Comparison of ENCODE assay signal across 22 cellular contexts in genomic region chrX:46328133-46328532, GRCh38.
DNase-seq lines count a peak whose midpoint lies in the region; ATAC-seq and TF ChIP-seq lines count a peak whose summit lies in the region.
"Had no signal": no experiment of that assay in that cellular context is flagged by ENCODE, and none has a peak within 500 bp of the region (broad histone marks: within the 10 kb centered on the region; RNA-seq: fewer than 3 reads in every experiment).

No MANE protein-coding gene starts in this region.

- 54 to 100% methylated on average over 1 of the region's 1 CpG for WGBS in esophagus squamous epithelium, 2 donors

- no peaks in the 10 kb centered on the region for H3K79me2 ChIP-seq in neural progenitor cell (ENCODE audit: low read depth)

- H3K27ac ChIP-seq in RWPE2 (ENCODE audit: poor library complexity, severe bottlenecking) (peak overlapping the region; percentile 98), esophagus squamous epithelium (peak overlapping the region in 3 of 4 donors; percentile 58 to 81 (median 80)), neural progenitor cell (peak overlapping the region; percentile 75)
- H3K27ac ChIP-seq: uterus had no signal

- peaks cover 20% of the 10 kb centered on the region for H3K36me3 Mint-ChIP-seq in Calu3 (ENCODE audit: insufficient read depth, unreplicated experiment)
- H3K36me3 Mint-ChIP-seq in neural progenitor cell: peaks cover 3% of the 10 kb centered on the region
- H3K36me3 Mint-ChIP-seq: CD8-positive, alpha-beta T cell had no signal

- H3K27me3 Mint-ChIP-seq in Calu3 (ENCODE audit: unreplicated experiment): no peaks in the 10 kb centered on the region
- no peaks in the 10 kb centered on the region for H3K27me3 Mint-ChIP-seq in neural progenitor cell (ENCODE audit: insufficient read depth, low read depth)
- H3K27me3 Mint-ChIP-seq: activated naive CD8-positive, alpha-beta T cell treated with anti-CD3 and anti-CD28 coated beads, Interleukin-2, amount 50 U/mL, for 24 hours; activated T-helper 17 cell treated with anti-CD3 and anti-CD28 coated beads, Interleukin-2, amount 50 U/mL, for 72 hours; stimulated activated naive CD8-positive, alpha-beta T cell treated with anti-CD3 and anti-CD28 coated beads, Interleukin-15, amount 100 ng/mL, for 72 hours had no signal

- H3K4me3 Mint-ChIP-seq in Calu3 (ENCODE audit: low read depth, unreplicated experiment): no peak overlapping the region
- H3K4me3 Mint-ChIP-seq in neural progenitor cell: peak overlapping the region; percentile 35
- H3K4me3 Mint-ChIP-seq: activated naive CD8-positive, alpha-beta T cell treated with anti-CD3 and anti-CD28 coated beads, Interleukin-2, amount 50 U/mL, for 24 hours; CD8-positive, alpha-beta T cell; stimulated activated naive CD8-positive, alpha-beta T cell treated with anti-CD3 and anti-CD28 coated beads, Interleukin-15, amount 100 ng/mL, for 72 hours had no signal

- H3K27ac Mint-ChIP-seq in Calu3 (ENCODE audit: unreplicated experiment): peak overlapping the region; percentile 94
- H3K27ac Mint-ChIP-seq in neural progenitor cell: peak overlapping the region; percentile 74
- H3K27ac Mint-ChIP-seq: activated T-helper 17 cell treated with anti-CD3 and anti-CD28 coated beads, Interleukin-2, amount 50 U/mL, for 72 hours; CD8-positive, alpha-beta T cell had no signal

- H3K4me2 ChIP-seq in neural progenitor cell: peak overlapping the region; percentile 65

- DNase-seq in Calu3 (no peak), RWPE2 (ENCODE audit: low spot score) (no peak), esophagus squamous epithelium (lab: John Stamatoyannopoulos, UW) (no peak), neural progenitor cell (ENCODE audit: low spot score) (no peak), NCI-H1048 (lab: John Stamatoyannopoulos, UW) (no peak)
- DNase-seq: activated naive CD8-positive, alpha-beta T cell treated with anti-CD3 and anti-CD28 coated beads, Interleukin-2, amount 50 U/mL, for 24 hours; caudate nucleus; CD8-positive, alpha-beta T cell; effector memory CD4-positive, alpha-beta T cell; NCI-H1092 treated with DMSO at 0.1 percent for 48 hours; NCI-H2107; NCI-H524 treated with DMSO at 0.1 percent for 48 hours; stimulated activated CD4-positive, alpha-beta T cell treated with anti-CD3 and anti-CD28 coated beads, Interleukin-2, amount 100 ng/mL, for 24 hours; stimulated activated naive CD8-positive, alpha-beta T cell treated with anti-CD3 and anti-CD28 coated beads, Interleukin-15, amount 100 ng/mL, for 72 hours; T-helper 2 cell; uterus had no signal

- H2AFZ ChIP-seq in neural progenitor cell (replicated peaks): no peak overlapping the region

- H3K4me3 ChIP-seq in RWPE2 (ENCODE audit: severe bottlenecking) (no peak overlapping the region), esophagus squamous epithelium (no peak overlapping the region), neural progenitor cell (no peak overlapping the region)
- H3K4me3 ChIP-seq: mucosa of descending colon, uterus had no signal

- no peak for TF ChIP-seq CTCF in Calu3 (IDR thresholded peaks at IDR 0.05; ENCODE audit: unreplicated experiment)
- no peak for TF ChIP-seq CTCF in RWPE2 (IDR thresholded peaks at IDR 0.05; ENCODE audit: poor library complexity, severe bottlenecking)
- TF ChIP-seq CTCF in esophagus squamous epithelium (IDR thresholded peaks at IDR 0.05): no peak
- TF ChIP-seq CTCF in neural progenitor cell (IDR thresholded peaks at IDR 0.05): no peak

- CTCF ChIA-PET in Calu3 (lab: Charles Lee): no interaction called here

- H3K9me3 Mint-ChIP-seq in Calu3 (ENCODE audit: low read depth, unreplicated experiment): no peaks in the 10 kb centered on the region
- H3K9me3 Mint-ChIP-seq in neural progenitor cell: peaks cover 14% of the 10 kb centered on the region
- H3K9me3 Mint-ChIP-seq: activated naive CD8-positive, alpha-beta T cell treated with anti-CD3 and anti-CD28 coated beads, Interleukin-2, amount 50 U/mL, for 24 hours; activated T-helper 17 cell treated with anti-CD3 and anti-CD28 coated beads, Interleukin-2, amount 50 U/mL, for 72 hours; CD8-positive, alpha-beta T cell; stimulated activated naive CD8-positive, alpha-beta T cell treated with anti-CD3 and anti-CD28 coated beads, Interleukin-15, amount 100 ng/mL, for 72 hours had no signal

- no peaks in the 10 kb centered on the region for H3K9me3 ChIP-seq in RWPE2 (ENCODE audit: severe bottlenecking)
- H3K9me3 ChIP-seq in esophagus squamous epithelium: no peaks in the 10 kb centered on the region
- H3K9me3 ChIP-seq in neural progenitor cell (ENCODE audit: low read depth): no peaks in the 10 kb centered on the region
- H3K9me3 ChIP-seq: mucosa of descending colon, uterus had no signal

- H3K36me3 ChIP-seq in RWPE2 (ENCODE audit: low read depth) (peaks cover 17% of the 10 kb centered on the region), esophagus squamous epithelium (no peaks in the 10 kb centered on the region), neural progenitor cell (no peaks in the 10 kb centered on the region)
- H3K36me3 ChIP-seq: uterus had no signal

- ATAC-seq in RWPE2 (ENCODE audit: low read depth): no peak
- ATAC-seq in HG02981 (IDR thresholded peaks at IDR 0.05; ENCODE audit: unreplicated experiment): no peak
- ATAC-seq in HG02852 (IDR thresholded peaks at IDR 0.05; ENCODE audit: unreplicated experiment): no peak
- ATAC-seq in GM21423 (IDR thresholded peaks at IDR 0.05; ENCODE audit: unreplicated experiment): no peak
- ATAC-seq: activated CD4-positive, CD25-positive, alpha-beta regulatory T cell treated with anti-CD3 and anti-CD28 coated beads, Interleukin-2, amount 50 U/mL, for 24 hours; activated naive CD8-positive, alpha-beta T cell treated with anti-CD3 and anti-CD28 coated beads, Interleukin-2, amount 50 U/mL, for 24 hours; activated T-helper 17 cell treated with anti-CD3 and anti-CD28 coated beads, Interleukin-2, amount 50 U/mL, for 72 hours; CD8-positive, alpha-beta T cell; stimulated activated naive CD8-positive, alpha-beta T cell treated with anti-CD3 and anti-CD28 coated beads, Interleukin-15, amount 100 ng/mL, for 72 hours had no signal

- TF ChIP-seq POLR2A in esophagus squamous epithelium (IDR thresholded peaks at IDR 0.05): no peak

- H3K9ac ChIP-seq in neural progenitor cell: no peak overlapping the region

- H4K20me1 ChIP-seq in neural progenitor cell (ENCODE audit: low read depth): no peaks in the 10 kb centered on the region

- no peaks in the 10 kb centered on the region for H3K27me3 ChIP-seq in RWPE2 (ENCODE audit: insufficient read depth, poor library complexity, severe bottlenecking)
- no peaks in the 10 kb centered on the region for H3K27me3 ChIP-seq in esophagus squamous epithelium
- no peaks in the 10 kb centered on the region for H3K27me3 ChIP-seq in neural progenitor cell
- H3K27me3 ChIP-seq: uterus had no signal

- intact Hi-C loops in Calu3 (cut with micrococcal nuclease; ENCODE audit: unreplicated experiment): loop anchor here (5.0 kb wide), 1 partner anchor 66 kb away; no protein-coding TSS in a partner anchor
- intact Hi-C loops in esophagus squamous epithelium (cut with DNase I): no loop called here

- BruUV-seq in Calu3 (replicated peaks; lab: Mats Ljungman, UMichigan): no TSS peak

- H3K4me1 Mint-ChIP-seq in Calu3 (ENCODE audit: low read depth, unreplicated experiment) (peaks cover 54% of the 10 kb centered on the region), neural progenitor cell (peaks cover 35% of the 10 kb centered on the region)

- H3F3A ChIP-seq in neural progenitor cell (ENCODE audit: low read depth): peaks cover 25% of the 10 kb centered on the region

- H3K4me1 ChIP-seq in RWPE2 (ENCODE audit: insufficient read depth, poor library complexity, severe bottlenecking) (peaks cover 33% of the 10 kb centered on the region), esophagus squamous epithelium (peaks cover 0 to 43% (median 0%) of the 10 kb centered on the region in 3 donors), neural progenitor cell (peaks cover 16% of the 10 kb centered on the region)
- H3K4me1 ChIP-seq: uterus had no signal
